Comparison of ENCODE assay signal across 2 cellular contexts in genomic region chr3:24401090-24401810, GRCh38.
TF ChIP-seq lines count a peak whose summit lies in the region.

No MANE protein-coding gene starts in this region.

TF ChIP-seq in liver, 16 proteins besides CTCF, POLR2A, EP300 and RAD21:
- TF ChIP-seq MAX (IDR thresholded peaks at IDR 0.05) (no peak), HNF4A (conservative IDR thresholded peaks at IDR 0.05) (peak in 1 of 2 donors; percentile 24), YY1 (IDR thresholded peaks at IDR 0.05) (peak; percentile 84), HNF4G (IDR thresholded peaks at IDR 0.05) (no peak)

TF ChIP-seq in HepG2, 621 proteins besides CTCF, POLR2A, EP300 and RAD21:
- TF ChIP-seq FOXC1 (CRISPR knock-in tag; IDR thresholded peaks at IDR 0.05; ENCODE audit: borderline replicate concordance) (no peak), PBX3 (CRISPR knock-in tag; IDR thresholded peaks at IDR 0.05; ENCODE audit: borderline replicate concordance) (no peak), FOXO1 (CRISPR knock-in tag; IDR thresholded peaks at IDR 0.05) (no peak), ZMYM2 (CRISPR knock-in tag; IDR thresholded peaks at IDR 0.05) (no peak), TRIM22 (IDR thresholded peaks at IDR 0.05) (no peak), ZNF605 (CRISPR knock-in tag; IDR thresholded peaks at IDR 0.05) (no peak), ATM (IDR thresholded peaks at IDR 0.05; ENCODE audit: borderline replicate concordance) (no peak), TIGD3 (CRISPR knock-in tag; IDR thresholded peaks at IDR 0.05; ENCODE audit: borderline replicate concordance) (no peak), SP5 (CRISPR knock-in tag; IDR thresholded peaks at IDR 0.05; ENCODE audit: borderline replicate concordance, low read depth) (no peak), HIC2 (CRISPR knock-in tag; IDR thresholded peaks at IDR 0.05; ENCODE audit: low read depth) (no peak)
